In the genomic region with DNA sequence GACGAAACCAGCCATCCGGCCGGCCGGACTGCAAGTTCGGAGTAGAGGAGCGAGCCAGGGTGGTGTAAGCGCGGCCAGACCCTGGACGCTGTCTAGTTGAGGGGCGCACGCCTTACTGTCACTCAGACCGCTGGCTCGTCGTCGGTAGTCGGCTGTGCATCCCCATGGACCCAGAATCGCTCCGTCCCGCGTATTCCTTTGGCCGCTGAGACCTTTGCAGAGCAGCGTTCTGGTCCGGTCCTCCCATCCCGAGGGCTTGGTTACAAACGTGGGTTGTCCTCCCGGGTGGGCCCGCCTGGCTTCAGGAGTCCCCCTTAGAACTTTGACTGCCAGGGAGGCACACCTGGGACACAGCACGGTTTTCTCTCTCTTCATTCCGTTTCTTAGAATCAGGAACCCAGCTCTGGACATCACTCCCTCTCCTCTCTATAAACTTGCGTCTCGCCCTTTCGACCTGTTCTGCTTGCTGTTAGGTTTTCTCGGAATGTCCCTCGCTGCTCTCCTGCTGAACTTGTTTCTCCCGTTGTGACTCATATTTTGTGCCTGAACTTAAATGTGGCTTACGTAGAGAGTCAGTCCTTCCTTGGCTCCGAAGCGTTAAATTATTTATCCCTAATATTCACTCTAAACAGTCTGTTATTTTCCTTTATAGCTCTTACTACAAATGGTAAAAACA, we compare ENCODE assay signal across 8 cellular contexts. TPM values are rescaled to one million over a fixed set of nuclear protein-coding genes. Genes with fewer than 3 reads are reported as not detected.
DNase-seq lines count a peak whose midpoint lies in the region; ATAC-seq, FAIRE-seq and TF ChIP-seq lines count a peak whose summit lies in the region.

No MANE protein-coding gene starts in this region.

- no peak for TF ChIP-seq CTCF in GM23338 (conservative IDR thresholded peaks at IDR 0.05; ENCODE audit: low read depth in 2 of 2)
- no peak for TF ChIP-seq CTCF in astrocyte (IDR thresholded peaks at IDR 0.05; ENCODE audit: insufficient read depth, low read depth, low read length)

- H3K9me3 Mint-ChIP-seq in GM23338 (no peaks in the 10 kb centered on the region), astrocyte (ENCODE audit: unreplicated experiment) (no peaks in the 10 kb centered on the region)

- no peaks in the 10 kb centered on the region; the same call in 1 of the 2 replicates for H3F3A ChIP-seq in GM23338 (replicated peaks; ENCODE audit: low read depth)

- no peaks in the 10 kb centered on the region; the same call in none of the 2 replicates for H4K20me1 ChIP-seq in GM23338 (replicated peaks; ENCODE audit: insufficient read depth)
- no peaks in the 10 kb centered on the region for H4K20me1 ChIP-seq in Karpas-422 (ENCODE audit: insufficient read depth, low read depth, low read length)
- H4K20me1 ChIP-seq in astrocyte (ENCODE audit: insufficient read depth, low read length), result peaks cover 13% of the 10 kb centered on the region

- DNase-seq in NCI-H82 (lab: John Stamatoyannopoulos, UW), result peak; percentile 34
- no peak for DNase-seq in NCI-H82 treated with DMSO at 0.1 percent for 48 hours (lab: John Stamatoyannopoulos, UW; ENCODE audit: unreplicated experiment)
- DNase-seq in GM23338 (ENCODE audit: low spot score), result no peak
- DNase-seq in Karpas-422, result no peak
- peak; percentile 50 for DNase-seq in astrocyte (ENCODE audit: low read depth)
- peak; percentile 2 for DNase-seq in stimulated activated CD8-positive, alpha-beta memory T cell treated with anti-CD3 and anti-CD28 coated beads, Interleukin-12 subunit alpha, Interleukin-12 subunit beta, amount 100 ng/mL, for 4 hours (ENCODE audit: low read depth)
- no peak for DNase-seq in NOMO-1 treated with dmso at 0.1 percent for 144 hours (lab: John Stamatoyannopoulos, UW; ENCODE audit: unreplicated experiment)

- H2AFZ ChIP-seq in GM23338 (peak overlapping the region; percentile 84; the same call in 1 of the 2 replicates), Karpas-422 (ENCODE audit: low read length) (peak overlapping the region; percentile 47; the same call in 1 of the 2 replicates), astrocyte (ENCODE audit: low read depth, low read length) (peak overlapping the region; percentile 89)

- peaks cover 14% of the 10 kb centered on the region for H3K79me2 ChIP-seq in GM23338 (replicated peaks; ENCODE audit: insufficient read depth)
- peaks cover 45% of the 10 kb centered on the region for H3K79me2 ChIP-seq in Karpas-422 (ENCODE audit: low read length)
- H3K79me2 ChIP-seq in astrocyte (ENCODE audit: insufficient read depth, low read length), result peaks cover 15% of the 10 kb centered on the region

- H3K36me3 Mint-ChIP-seq in GM23338 (ENCODE audit: low read depth), result peaks cover 22% of the 10 kb centered on the region
- peaks cover 10% of the 10 kb centered on the region for H3K36me3 Mint-ChIP-seq in astrocyte (ENCODE audit: low read depth, unreplicated experiment)

- H3K4me1 Mint-ChIP-seq in GM23338 (peaks cover 18% of the 10 kb centered on the region), astrocyte (ENCODE audit: low read depth, unreplicated experiment) (peaks cover 5% of the 10 kb centered on the region)

- H3K9ac ChIP-seq in Karpas-422 (ENCODE audit: low read length) (peak overlapping the region; percentile 94), astrocyte (ENCODE audit: low read length) (peak overlapping the region; percentile 87), iPS-20b (ENCODE audit: low read depth, low read length) (peak overlapping the region; percentile 80; the same call in 1 of the 2 replicates)

- H3K27ac ChIP-seq in GM23338 (ENCODE audit: low read depth), result no peak overlapping the region
- no peak overlapping the region for H3K27ac ChIP-seq in Karpas-422 (ENCODE audit: low read length)
- peak overlapping the region; percentile 68 for H3K27ac ChIP-seq in astrocyte (ENCODE audit: low read depth, low read length)
- H3K27ac ChIP-seq in iPS-20b (ENCODE audit: low read length), result no peak overlapping the region

- H3K9me3 ChIP-seq in Karpas-422 (ENCODE audit: low read length) (no peaks in the 10 kb centered on the region), astrocyte (ENCODE audit: insufficient read depth, low read depth, low read length) (no peaks in the 10 kb centered on the region), iPS-20b (ENCODE audit: insufficient read depth, low read depth, low read length) (no peaks in the 10 kb centered on the region)

- H3K27me3 Mint-ChIP-seq in GM23338 (ENCODE audit: insufficient read depth, low read depth, poor library complexity) (peaks cover 13% of the 10 kb centered on the region), astrocyte (ENCODE audit: low read depth, unreplicated experiment) (no peaks in the 10 kb centered on the region)

- no peak overlapping the region for H3K27ac Mint-ChIP-seq in GM23338
- peak overlapping the region; percentile 50 for H3K27ac Mint-ChIP-seq in astrocyte (ENCODE audit: unreplicated experiment)

- ATAC-seq in GM23338, result peak; percentile 65

- peak overlapping the region; percentile 73 for H3K4me2 ChIP-seq in GM23338
- peak overlapping the region; percentile 96 for H3K4me2 ChIP-seq in Karpas-422 (ENCODE audit: low read depth, low read length, poor library complexity, severe bottlenecking)
- H3K4me2 ChIP-seq in astrocyte (ENCODE audit: low read length), result peak overlapping the region; percentile 95

- peaks cover 14% of the 10 kb centered on the region for H3K36me3 ChIP-seq in GM23338 (ENCODE audit: insufficient read depth)
- peaks cover 25% of the 10 kb centered on the region for H3K36me3 ChIP-seq in Karpas-422 (ENCODE audit: insufficient read depth, low read length)
- H3K36me3 ChIP-seq in astrocyte (ENCODE audit: insufficient read depth, low read length), result peaks cover 10% of the 10 kb centered on the region
- peaks cover 26% of the 10 kb centered on the region for H3K36me3 ChIP-seq in iPS-20b (ENCODE audit: insufficient read depth, low read depth, low read length)

- H3K4me3 ChIP-seq in GM23338 (peak overlapping the region; percentile 56), Karpas-422 (ENCODE audit: low read length) (peak overlapping the region; percentile 92), astrocyte (ENCODE audit: insufficient read depth, low read depth, low read length) (peak overlapping the region; percentile 78), iPS-20b (ENCODE audit: low read length) (peak overlapping the region; percentile 79)

- peaks cover 12% of the 10 kb centered on the region for H3K4me1 ChIP-seq in GM23338 (ENCODE audit: insufficient read depth)
- peaks cover 22% of the 10 kb centered on the region for H3K4me1 ChIP-seq in Karpas-422 (ENCODE audit: low read length)
- peaks cover 9% of the 10 kb centered on the region for H3K4me1 ChIP-seq in astrocyte (ENCODE audit: insufficient read depth, low read length)
- peaks cover 12% of the 10 kb centered on the region for H3K4me1 ChIP-seq in iPS-20b (ENCODE audit: insufficient read depth, low read length)

- H3K27me3 ChIP-seq in GM23338 (ENCODE audit: insufficient read depth) (peaks cover 20% of the 10 kb centered on the region), Karpas-422 (ENCODE audit: low read length) (no peaks in the 10 kb centered on the region), astrocyte (ENCODE audit: insufficient read depth, low read length) (no peaks in the 10 kb centered on the region), iPS-20b (ENCODE audit: insufficient read depth, low read length) (peaks cover 27% of the 10 kb centered on the region)

- H3K4me3 Mint-ChIP-seq in GM23338, result peak overlapping the region; percentile 78
- peak overlapping the region; percentile 92 for H3K4me3 Mint-ChIP-seq in astrocyte (ENCODE audit: unreplicated experiment)

- H3K9me2 ChIP-seq in GM23338 (ENCODE audit: insufficient read depth) (0 out of 2 replicates have a peak, but pooled peaks cover 3% of the 10 kb centered on the region), Karpas-422 (replicated peaks; ENCODE audit: insufficient read depth, low read length) (no peaks in the 10 kb centered on the region)

- no peak for FAIRE-seq in astrocyte (lab: Jason Lieb, UNC)

TF ChIP-seq in GM23338, 12 proteins besides CTCF, POLR2A, EP300 and RAD21 (continues in another document):
- TF ChIP-seq ZNF114 (CRISPR knock-in tag; IDR thresholded peaks at IDR 0.05), result no peak
- no peak for TF ChIP-seq JUNB (IDR thresholded peaks at IDR 0.05; ENCODE audit: unreplicated experiment)
- TF ChIP-seq REST (IDR thresholded peaks at IDR 0.05; ENCODE audit: unreplicated experiment), result no peak
- no peak for TF ChIP-seq POLR2AphosphoS5 (IDR thresholded peaks at IDR 0.05; ENCODE audit: low read depth)

RNA-seq across cellular contexts. Expression of gene PGM2, which starts 0.7 kb away (rescaled TPM):
- 30.8 and 36.6 TPM in 2 replicates for total RNA-seq in GM23338 (2014; rRNA removed; shearing (Covaris generic))
- polyA plus RNA-seq in GM23338 (2016; fragmentation: Nextera tagmentation; extraction: Ambion mirVana), result 10.1 and 11.4 TPM in 2 replicates
- total RNA-seq in Karpas-422 (2014; rRNA removed; shearing (Covaris generic); ENCODE audit: low replicate concordance), result 30.4 and 40.3 TPM in 2 replicates
- 23.8 and 24.4 TPM in 2 replicates for total RNA-seq in astrocyte

Comparison
In these comparisons a context has a peak if more than half of its experiments do, and no peak if none do; other contexts are left out.
1. DNase-seq: peak in NCI-H82 (single experiment), astrocyte (single experiment) and stimulated activated CD8-positive, alpha-beta memory T cell treated with anti-CD3 and anti-CD28 coated beads, Interleukin-12 subunit alpha, Interleukin-12 subunit beta, amount 100 ng/mL, for 4 hours (single experiment); none in NCI-H82 treated with DMSO at 0.1 percent for 48 hours (single experiment), GM23338 (single experiment), Karpas-422 (single experiment) and NOMO-1 treated with dmso at 0.1 percent for 144 hours (single experiment).
2. Peak in every context shown above with its lines, with median percentiles within 50 percentile points of each other: H2AFZ ChIP-seq, H3K4me2 ChIP-seq, H3K4me3 ChIP-seq and H3K9ac ChIP-seq.